ENCODE assay signal across 19 cellular contexts in genomic region chr5:83084336-83084735, GRCh38. TPM values are rescaled to one million over a fixed set of nuclear protein-coding genes. Genes with fewer than 3 reads are reported as not detected.
DNase-seq lines count a peak whose midpoint lies in the region; TF ChIP-seq lines count a peak whose summit lies in the region.
"Had no signal": no experiment of that assay in that cellular context is flagged by ENCODE, and none has a peak within 500 bp of the region (broad histone marks: within the 10 kb centered on the region; RNA-seq: fewer than 3 reads in every experiment).

No MANE protein-coding gene starts in this region.

- no peaks in the 10 kb centered on the region for H3K36me3 ChIP-seq in endodermal cell (ENCODE audit: control insufficient read depth, insufficient read depth, low read length)
- H3K36me3 ChIP-seq: HAP-1 had no signal

- no peak for TF ChIP-seq POLR2A in lower leg skin (IDR thresholded peaks at IDR 0.05)

- H3K4me1 ChIP-seq in endodermal cell (ENCODE audit: control insufficient read depth, insufficient read depth, low read length), result peaks cover 4% of the 10 kb centered on the region
- H3K4me1 ChIP-seq: A549, HAP-1 had no signal

- POLR2A ChIA-PET in GM10248 (lab: Yijun Ruan, JAX), result no interaction called here

- CTCF ChIA-PET in GM10248 (lab: Yijun Ruan, JAX), result interaction anchor here (1.6 kb wide), 1 partner anchor 27 kb away, joined by 3 read pairs; no protein-coding TSS in a partner anchor

- no peak for TF ChIP-seq CTCF in endodermal cell (conservative IDR thresholded peaks at IDR 0.05)
- no peak for TF ChIP-seq CTCF in GM10248 (IDR thresholded peaks at IDR 0.05; ENCODE audit: control extremely low read depth, extremely low read depth, low read depth, missing control alignments)
- TF ChIP-seq CTCF in lower leg skin (IDR thresholded peaks at IDR 0.05), result no peak

- H3K27ac Mint-ChIP-seq in endodermal cell, result no peak overlapping the region
- H3K27ac Mint-ChIP-seq in T-helper 2 cell treated with Interferon-gamma antibody and Interleukin-4, amounts not matched to agents 5 μg/mL and 100 μg/mL, for 36 hours, result no peak overlapping the region
- H3K27ac Mint-ChIP-seq: CD4-positive, alpha-beta memory T cell; HFFc6 had no signal

- no peak overlapping the region for H3K27ac ChIP-seq in endodermal cell (ENCODE audit: low read depth, low read length)
- H3K27ac ChIP-seq: A549 had no signal

- intact Hi-C loops in lower leg skin (cut with DNase I; ENCODE audit: low total_unique reads), result no loop called here

- 98 to 100% methylated on average over 1 to 2 of the region's 2 CpGs for WGBS in endodermal cell (ENCODE audit: insufficient coverage in 1 of 2, insufficient read length in 1 of 2), 2 experiments
- 90 to 91% methylated on average over 2 of the region's 2 CpGs for WGBS in lower leg skin, 2 donors

- H3K9me3 Mint-ChIP-seq in endodermal cell, result peaks cover under 1% of the 10 kb centered on the region
- peaks cover 4% of the 10 kb centered on the region for H3K9me3 Mint-ChIP-seq in T-helper 2 cell treated with Interferon-gamma antibody and Interleukin-4, amounts not matched to agents 5 μg/mL and 100 μg/mL, for 36 hours
- H3K9me3 Mint-ChIP-seq: HFFc6 had no signal

- no peaks in the 10 kb centered on the region for H3K27me3 ChIP-seq in endodermal cell (ENCODE audit: control insufficient read depth, insufficient read depth, low read length, poor library complexity, severe bottlenecking)

- no peaks in the 10 kb centered on the region for H3K36me3 Mint-ChIP-seq in endodermal cell (ENCODE audit: low read depth)
- peaks cover 3% of the 10 kb centered on the region for H3K36me3 Mint-ChIP-seq in T-helper 2 cell treated with Interferon-gamma antibody and Interleukin-4, amounts not matched to agents 5 μg/mL and 100 μg/mL, for 36 hours (ENCODE audit: low read depth)

- H3K4me3 ChIP-seq in endodermal cell (ENCODE audit: low read length) (peak overlapping the region; percentile 30), lower leg skin (ENCODE audit: low read depth, poor library complexity, severe bottlenecking) (no peak overlapping the region)
- H3K4me3 ChIP-seq: A549, GM12878, HAP-1 had no signal

- H3K27me3 Mint-ChIP-seq in endodermal cell (ENCODE audit: insufficient read depth), result no peaks in the 10 kb centered on the region
- H3K27me3 Mint-ChIP-seq in T-helper 2 cell treated with Interferon-gamma antibody and Interleukin-4, amounts not matched to agents 5 μg/mL and 100 μg/mL, for 36 hours (ENCODE audit: low read depth), result no peaks in the 10 kb centered on the region
- H3K27me3 Mint-ChIP-seq: CD4-positive, alpha-beta memory T cell had no signal

- no peak overlapping the region for H3K4me3 Mint-ChIP-seq in endodermal cell
- H3K4me3 Mint-ChIP-seq in T-helper 2 cell treated with Interferon-gamma antibody and Interleukin-4, amounts not matched to agents 5 μg/mL and 100 μg/mL, for 36 hours, result no peak overlapping the region
- H3K4me3 Mint-ChIP-seq: CD4-positive, alpha-beta memory T cell; HFFc6 had no signal

- peaks cover 13% of the 10 kb centered on the region for H3K4me1 Mint-ChIP-seq in endodermal cell
- H3K4me1 Mint-ChIP-seq in T-helper 2 cell treated with Interferon-gamma antibody and Interleukin-4, amounts not matched to agents 5 μg/mL and 100 μg/mL, for 36 hours (ENCODE audit: low read depth), result peaks cover 4% of the 10 kb centered on the region

- H3K9me3 ChIP-seq in endodermal cell (ENCODE audit: control insufficient read depth, low read length), result peaks cover 3% of the 10 kb centered on the region
- H3K9me3 ChIP-seq: A549, HAP-1 had no signal

- peak; percentile 14 for DNase-seq in GM04503 (ENCODE audit: low read depth)
- DNase-seq in endodermal cell, result no peak
- peak; percentile 87 for DNase-seq in fibroblast of peridontal ligament (ENCODE audit: extremely low read depth)
- no peak for DNase-seq in GM10248 (ENCODE audit: extremely low spot score)
- no peak for DNase-seq in T-helper 2 cell treated with Interferon-gamma antibody and Interleukin-4, amounts not matched to agents 5 μg/mL and 100 μg/mL, for 36 hours (ENCODE audit: low spot score)
- no peak for DNase-seq in foreskin melanocyte
- DNase-seq in lower leg skin (ENCODE audit: low spot score in 2 of 2), result no peak
- DNase-seq: 8988T; ACHN; C1 segment of cervical spinal cord; Calu3; CD4-positive, alpha-beta memory T cell; DMS79 treated with DMSO at 0.1 percent for 48 hours; GF-D8; GOT3; HFFc6 had no signal

- no peak overlapping the region for H3K9ac ChIP-seq in endodermal cell (ENCODE audit: extremely low read depth, low read length, poor library complexity, severe bottlenecking)

RNA-seq across cellular contexts. Expression of gene XRCC4, which starts 7.0 kb away (rescaled TPM):
- total RNA-seq in endodermal cell (10 to 100 TPM; 10.6 to 17.3 TPM), lower leg skin (1 to 10 TPM; 2.0 to 7.0 (median 4.2) TPM)
- polyA plus RNA-seq in endodermal cell (2013, experiment 1 of 2), result 15.7 TPM
- polyA plus RNA-seq in endodermal cell (2013, experiment 2 of 2), result 15.4 TPM

RNA-seq across cellular contexts. Expression of gene TMEM167A, which starts 7.1 kb away (rescaled TPM):
- 100 to 1,000 TPM; 124 to 134 TPM for total RNA-seq in endodermal cell
- polyA plus RNA-seq in endodermal cell (2013, experiment 1 of 2), result 91.9 TPM
- 87.5 TPM for polyA plus RNA-seq in endodermal cell (2013, experiment 2 of 2)
- 10 to 100 TPM; 18.8 to 32.3 (median 25.5) TPM for total RNA-seq in lower leg skin

Comparison
In these comparisons a context has a peak if more than half of its experiments do, and no peak if none do; other contexts are left out.
1. DNase-seq: peak in GM04503 (single experiment) and fibroblast of peridontal ligament (single experiment); none in endodermal cell (single experiment), GM10248 (single experiment), T-helper 2 cell treated with Interferon-gamma antibody and Interleukin-4, amounts not matched to agents 5 μg/mL and 100 μg/mL, for 36 hours (single experiment), foreskin melanocyte (single experiment) and lower leg skin (0 of 2).